9 cellular contexts compared by ENCODE assay signal in genomic region chr1:9653783-9654517, GRCh38. TPM values are rescaled to one million over a fixed set of nuclear protein-coding genes. Genes with fewer than 3 reads are reported as not detected.
A peak's percentile ranks its signal among the peaks of the same experiment; 100 is the strongest.
DNase-seq lines count a peak whose midpoint lies in the region; ATAC-seq and TF ChIP-seq lines count a peak whose summit lies in the region.
"Had no signal": no experiment of that assay in that cellular context is flagged by ENCODE, and none has a peak within 500 bp of the region (broad histone marks: within the 10 kb centered on the region; RNA-seq: fewer than 3 reads in every experiment).

No MANE protein-coding gene starts in this region.

- no peaks in the 10 kb centered on the region for H3K9me3 ChIP-seq in osteoblast (ENCODE audit: low read depth, low read length)
- no peaks in the 10 kb centered on the region for H3K9me3 ChIP-seq in esophagus muscularis mucosa

- peaks cover 11% of the 10 kb centered on the region for H3F3A ChIP-seq in GM23338 (replicated peaks; ENCODE audit: low read depth)

- H3K4me3 ChIP-seq in GM23338 (no peak overlapping the region), osteoblast (ENCODE audit: insufficient read depth, low read length) (no peak overlapping the region), esophagus muscularis mucosa (peak overlapping the region in 1 of 4 donors; percentile 18)

- no peak overlapping the region for H2AFZ ChIP-seq in GM23338
- H2AFZ ChIP-seq in osteoblast (ENCODE audit: low read length), result no peak overlapping the region

- no peaks in the 10 kb centered on the region for H4K20me1 ChIP-seq in GM23338 (replicated peaks; ENCODE audit: insufficient read depth)
- H4K20me1 ChIP-seq in osteoblast (ENCODE audit: insufficient read depth, low read length), result no peaks in the 10 kb centered on the region

- DNase-seq in CD14-positive monocyte (ENCODE audit: low spot score) (no peak), GM23338 (ENCODE audit: low spot score) (no peak), osteoblast (ENCODE audit: insufficient read length, low spot score, missing footprints) (peak; percentile 59), esophagus muscularis mucosa (ENCODE audit: extremely low spot score) (no peak)
- peak; percentile 52 for DNase-seq in activated naive CD4-positive, alpha-beta T cell treated with Interleukin-2 at 50 U/mL for 16 hours
- DNase-seq: DMS 273 treated with DMSO at 0.1 percent for 48 hours had no signal

- no peaks in the 10 kb centered on the region for H3K9me3 Mint-ChIP-seq in CD14-positive monocyte
- H3K9me3 Mint-ChIP-seq in GM23338, result peaks cover 2% of the 10 kb centered on the region; the same call in 1 of the 3 replicates

- H3K27me3 Mint-ChIP-seq in CD14-positive monocyte (ENCODE audit: low read depth in 3 of 3) (peaks cover 0 to 2% (median 0%) of the 10 kb centered on the region in 3 donors), GM23338 (ENCODE audit: insufficient read depth, low read depth, poor library complexity) (peaks cover 41% of the 10 kb centered on the region)

- ATAC-seq in GM23338 (no peak), GM19395 (IDR thresholded peaks at IDR 0.05; ENCODE audit: unreplicated experiment) (no peak), GM21528 (IDR thresholded peaks at IDR 0.05; ENCODE audit: low FRiP score, unreplicated experiment) (no peak), HG03139 (IDR thresholded peaks at IDR 0.05; ENCODE audit: unreplicated experiment) (no peak)

- H3K27ac ChIP-seq in GM23338 (ENCODE audit: low read depth) (no peak overlapping the region), osteoblast (ENCODE audit: low read depth, low read length) (no peak overlapping the region), esophagus muscularis mucosa (replicated peaks in 1 of 4) (no peak overlapping the region)

- peaks cover 3 to 4% of the 10 kb centered on the region in 2 donors for H3K36me3 Mint-ChIP-seq in CD14-positive monocyte
- H3K36me3 Mint-ChIP-seq in GM23338 (ENCODE audit: low read depth), result no peaks in the 10 kb centered on the region

- WGBS in esophagus muscularis mucosa, result 78% methylated on average over 20 of the region's 20 CpGs

- H3K4me3 Mint-ChIP-seq in CD14-positive monocyte, result peak overlapping the region; percentile 97 to 99
- H3K4me3 Mint-ChIP-seq in GM23338, result peak overlapping the region; percentile 75; the same call in 1 of the 3 replicates

- H3K4me2 ChIP-seq in GM23338 (no peak overlapping the region), osteoblast (ENCODE audit: insufficient read depth, low read length) (no peak overlapping the region)

- TF ChIP-seq CTCF in CD14-positive monocyte (IDR thresholded peaks at IDR 0.05), result no peak
- no peak for TF ChIP-seq CTCF in GM23338 (conservative IDR thresholded peaks at IDR 0.05; ENCODE audit: low read depth in 2 of 2)
- no peak for TF ChIP-seq CTCF in osteoblast (IDR thresholded peaks at IDR 0.05; ENCODE audit: extremely low read depth, low read depth, low read length)
- TF ChIP-seq CTCF in esophagus muscularis mucosa (IDR thresholded peaks at IDR 0.05), result no peak

- H3K27me3 ChIP-seq in GM23338 (ENCODE audit: insufficient read depth) (peaks cover 44% of the 10 kb centered on the region), osteoblast (ENCODE audit: insufficient read depth, low read length) (peaks cover 27% of the 10 kb centered on the region), esophagus muscularis mucosa (peaks cover 4 to 58% (median 17%) of the 10 kb centered on the region in 4 donors)

- peak overlapping the region; percentile 90 to 98 (median 96) for H3K27ac Mint-ChIP-seq in CD14-positive monocyte
- no peak overlapping the region for H3K27ac Mint-ChIP-seq in GM23338

- H3K36me3 ChIP-seq in GM23338 (ENCODE audit: insufficient read depth), result no peaks in the 10 kb centered on the region
- no peaks in the 10 kb centered on the region for H3K36me3 ChIP-seq in osteoblast (ENCODE audit: insufficient read depth, low read length)
- no peaks in the 10 kb centered on the region for H3K36me3 ChIP-seq in esophagus muscularis mucosa

- intact Hi-C loops in CD14-positive monocyte (cut with micrococcal nuclease) (loop anchor here (2.0 to 5.0 kb wide), 3 partner anchors 27 to 63 kb away; no protein-coding TSS in a partner anchor), esophagus muscularis mucosa (cut with DNase I) (no loop called here)

- no peaks in the 10 kb centered on the region for H3K9me2 ChIP-seq in GM23338 (ENCODE audit: insufficient read depth)

- no peak for TF ChIP-seq POLR2A in esophagus muscularis mucosa (IDR thresholded peaks at IDR 0.05; ENCODE audit: low read depth)

- no peak for TF ChIP-seq EP300 in esophagus muscularis mucosa (IDR thresholded peaks at IDR 0.05)

- H3K4me1 ChIP-seq in GM23338 (ENCODE audit: insufficient read depth) (peaks cover 7% of the 10 kb centered on the region), osteoblast (ENCODE audit: insufficient read depth, low read length) (peaks cover 4% of the 10 kb centered on the region), esophagus muscularis mucosa (peaks cover 16 to 24% (median 21%) of the 10 kb centered on the region in 4 donors)

- H3K79me2 ChIP-seq in GM23338 (replicated peaks; ENCODE audit: insufficient read depth) (no peaks in the 10 kb centered on the region), osteoblast (ENCODE audit: insufficient read depth, low read length) (no peaks in the 10 kb centered on the region)

- H3K4me1 Mint-ChIP-seq in CD14-positive monocyte (peaks cover 80% of the 10 kb centered on the region), GM23338 (peaks cover 25% of the 10 kb centered on the region)

TF ChIP-seq in GM23338, 12 proteins besides CTCF, POLR2A, EP300 and RAD21 (continues in another document):
- TF ChIP-seq, protein P1, sequence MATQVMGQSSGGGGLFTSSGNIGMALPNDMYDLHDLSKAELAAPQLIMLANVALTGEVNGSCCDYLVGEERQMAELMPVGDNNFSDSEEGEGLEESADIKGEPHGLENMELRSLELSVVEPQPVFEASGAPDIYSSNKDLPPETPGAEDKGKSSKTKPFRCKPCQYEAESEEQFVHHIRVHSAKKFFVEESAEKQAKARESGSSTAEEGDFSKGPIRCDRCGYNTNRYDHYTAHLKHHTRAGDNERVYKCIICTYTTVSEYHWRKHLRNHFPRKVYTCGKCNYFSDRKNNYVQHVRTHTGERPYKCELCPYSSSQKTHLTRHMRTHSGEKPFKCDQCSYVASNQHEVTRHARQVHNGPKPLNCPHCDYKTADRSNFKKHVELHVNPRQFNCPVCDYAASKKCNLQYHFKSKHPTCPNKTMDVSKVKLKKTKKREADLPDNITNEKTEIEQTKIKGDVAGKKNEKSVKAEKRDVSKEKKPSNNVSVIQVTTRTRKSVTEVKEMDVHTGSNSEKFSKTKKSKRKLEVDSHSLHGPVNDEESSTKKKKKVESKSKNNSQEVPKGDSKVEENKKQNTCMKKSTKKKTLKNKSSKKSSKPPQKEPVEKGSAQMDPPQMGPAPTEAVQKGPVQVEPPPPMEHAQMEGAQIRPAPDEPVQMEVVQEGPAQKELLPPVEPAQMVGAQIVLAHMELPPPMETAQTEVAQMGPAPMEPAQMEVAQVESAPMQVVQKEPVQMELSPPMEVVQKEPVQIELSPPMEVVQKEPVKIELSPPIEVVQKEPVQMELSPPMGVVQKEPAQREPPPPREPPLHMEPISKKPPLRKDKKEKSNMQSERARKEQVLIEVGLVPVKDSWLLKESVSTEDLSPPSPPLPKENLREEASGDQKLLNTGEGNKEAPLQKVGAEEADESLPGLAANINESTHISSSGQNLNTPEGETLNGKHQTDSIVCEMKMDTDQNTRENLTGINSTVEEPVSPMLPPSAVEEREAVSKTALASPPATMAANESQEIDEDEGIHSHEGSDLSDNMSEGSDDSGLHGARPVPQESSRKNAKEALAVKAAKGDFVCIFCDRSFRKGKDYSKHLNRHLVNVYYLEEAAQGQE (IDR thresholded peaks at IDR 0.05; ENCODE audit: unreplicated experiment), result no peak
- no peak for TF ChIP-seq ETS1 (IDR thresholded peaks at IDR 0.05)
- TF ChIP-seq EZH2phosphoT487 (IDR thresholded peaks at IDR 0.05; ENCODE audit: unreplicated experiment), result no peak
- TF ChIP-seq POLR2AphosphoS5 (IDR thresholded peaks at IDR 0.05; ENCODE audit: low read depth), result no peak
- TF ChIP-seq ZNF331 (CRISPR knock-in tag; IDR thresholded peaks at IDR 0.05; ENCODE audit: low read depth), result no peak
- no peak for TF ChIP-seq JUNB (IDR thresholded peaks at IDR 0.05; ENCODE audit: unreplicated experiment)
- no peak for TF ChIP-seq EZH2 (IDR thresholded peaks at IDR 0.05; ENCODE audit: low read depth, unreplicated experiment)
- no peak for TF ChIP-seq ZNF114 (CRISPR knock-in tag; IDR thresholded peaks at IDR 0.05)
- TF ChIP-seq STAT1 (IDR thresholded peaks at IDR 0.05; ENCODE audit: unreplicated experiment), result no peak
- TF ChIP-seq CREB1 (CRISPR knock-in tag; IDR thresholded peaks at IDR 0.05; ENCODE audit: low read depth), result no peak

RNA-seq across cellular contexts. Expression of gene PIK3CD, which starts 2.4 kb away (rescaled TPM):
- polyA plus RNA-seq in CD14-positive monocyte, result 10 to 100 TPM; 33.2 to 52.2 TPM
- total RNA-seq in GM23338 (2014; rRNA removed; shearing (Covaris generic)), result 16.8 and 32.1 TPM in 2 replicates
- polyA plus RNA-seq in GM23338 (2016; fragmentation: Nextera tagmentation; extraction: Ambion mirVana), result 6.6 and 7.8 TPM in 2 replicates
- 12.7 and 14.1 TPM in 2 replicates for total RNA-seq in osteoblast
- 10 to 100 TPM in 3 of 4 donors, 1 to 10 TPM in 1; 7.9 to 30.4 (median 13.9) TPM for total RNA-seq in esophagus muscularis mucosa

Comparison
In these comparisons a context has a peak if more than half of its experiments do, and no peak if none do; other contexts are left out.
1. DNase-seq: peak in activated naive CD4-positive, alpha-beta T cell treated with Interleukin-2 at 50 U/mL for 16 hours (single experiment) and osteoblast (single experiment); none in CD14-positive monocyte (single experiment), GM23338 (single experiment) and esophagus muscularis mucosa (single experiment).